In genomic region chr11:86869966-86870570, GRCh38 we compare ENCODE assay signal across 8 cellular contexts.
A peak's percentile ranks its signal among the peaks of the same experiment; 100 is the strongest.
DNase-seq lines count a peak whose midpoint lies in the region; ATAC-seq and TF ChIP-seq lines count a peak whose summit lies in the region.

No MANE protein-coding gene starts in this region.

- H3K9me3 Mint-ChIP-seq in CD4-positive, CD25-positive, alpha-beta regulatory T cell = no peaks in the 10 kb centered on the region

- peaks cover 0 to 3% (median 0%) of the 10 kb centered on the region in 4 donors for H3K4me1 Mint-ChIP-seq in CD4-positive, CD25-positive, alpha-beta regulatory T cell

- H3K36me3 Mint-ChIP-seq in CD4-positive, CD25-positive, alpha-beta regulatory T cell = no peaks in the 10 kb centered on the region

- no peaks in the 10 kb centered on the region for H3K36me3 ChIP-seq in CD4-positive, CD25-positive, alpha-beta regulatory T cell (ENCODE audit: control insufficient read depth, insufficient read depth, low read length)
- H3K36me3 ChIP-seq in prostate gland = no peaks in the 10 kb centered on the region

- no peak overlapping the region for H3K4me3 ChIP-seq in CD4-positive, CD25-positive, alpha-beta regulatory T cell (ENCODE audit: low read depth, low read length)
- H3K4me3 ChIP-seq in prostate gland = no peak overlapping the region

- H3K27me3 ChIP-seq in CD4-positive, CD25-positive, alpha-beta regulatory T cell (ENCODE audit: control insufficient read depth, insufficient read depth, low read length) = no peaks in the 10 kb centered on the region
- no peaks in the 10 kb centered on the region for H3K27me3 ChIP-seq in prostate gland (replicated peaks; ENCODE audit: insufficient read depth)

- intact Hi-C loops in head of caudate nucleus (cut with DNase I) (no loop called here), prostate gland (cut with DNase I) (loop anchor here (2.0 to 10.0 kb wide), 3 partner anchors 49 to 555 kb away; no protein-coding TSS in a partner anchor)

- peak in 2 of 3 donors; percentile 5 to 53 for DNase-seq in CD4-positive, CD25-positive, alpha-beta regulatory T cell
- DNase-seq in GM19238 (ENCODE audit: insufficient read length, low spot score) (peak; percentile 30), OCI-M2 (lab: John Stamatoyannopoulos, UW; ENCODE audit: unreplicated experiment) (peak; percentile 24), head of caudate nucleus (peak; percentile 6 to 88 (median 62)), prostate gland (ENCODE audit: low spot score) (peak; percentile 28), NCI-H748 treated with DMSO at 0.1 percent for 48 hours (lab: John Stamatoyannopoulos, UW) (no peak)
- DNase-seq in activated naive CD4-positive, alpha-beta T cell treated with Interleukin-2 at 50 U/mL for 16 hours = peak; percentile 28

- no peaks in the 10 kb centered on the region for H3K4me1 ChIP-seq in CD4-positive, CD25-positive, alpha-beta regulatory T cell (ENCODE audit: control insufficient read depth, insufficient read depth, low read length, poor library complexity, severe bottlenecking)
- no peaks in the 10 kb centered on the region for H3K4me1 ChIP-seq in prostate gland (replicated peaks)

- TF ChIP-seq POLR2A in prostate gland (IDR thresholded peaks at IDR 0.05) = no peak

- H3K27me3 Mint-ChIP-seq in CD4-positive, CD25-positive, alpha-beta regulatory T cell = no peaks in the 10 kb centered on the region

- H3K4me3 Mint-ChIP-seq in CD4-positive, CD25-positive, alpha-beta regulatory T cell = no peak overlapping the region

- H3K27ac ChIP-seq in CD4-positive, CD25-positive, alpha-beta regulatory T cell (ENCODE audit: insufficient read depth, low read length, poor library complexity, severe bottlenecking) = no peak overlapping the region
- no peak overlapping the region for H3K27ac ChIP-seq in prostate gland

- peak; percentile 23 to 71 (median 62) for TF ChIP-seq CTCF in prostate gland (IDR thresholded peaks at IDR 0.05)

- no peak overlapping the region for H3K27ac Mint-ChIP-seq in CD4-positive, CD25-positive, alpha-beta regulatory T cell

- H3K9me3 ChIP-seq in CD4-positive, CD25-positive, alpha-beta regulatory T cell (ENCODE audit: control insufficient read depth in 2 of 2, low read length in 2 of 2) = no peaks in the 10 kb centered on the region
- H3K9me3 ChIP-seq in prostate gland = no peaks in the 10 kb centered on the region

- WGBS in prostate gland = 45% methylated on average over 6 of the region's 6 CpGs

- no peak for ATAC-seq in CD4-positive, CD25-positive, alpha-beta regulatory T cell (ENCODE audit: low read depth in 2 of 2)
- peak; percentile 69 for ATAC-seq in HG03469 (IDR thresholded peaks at IDR 0.05; ENCODE audit: unreplicated experiment)
